In genomic region chr13:99053636-99054233, GRCh38 we compare ENCODE assay signal across 1 cellular context.
A peak's percentile ranks its signal among the peaks of the same experiment; 100 is the strongest.
TF ChIP-seq lines count a peak whose summit lies in the region.

No MANE protein-coding gene starts in this region.

TF ChIP-seq in K562, 482 proteins besides CTCF, POLR2A, EP300 and RAD21 (continued from another document and continues in another):
- TF ChIP-seq PRMT5 (CRISPR knock-in tag; IDR thresholded peaks at IDR 0.05) (no peak), ZNF3 (CRISPR knock-in tag; IDR thresholded peaks at IDR 0.05) (no peak), ZNF12 (CRISPR knock-in tag; IDR thresholded peaks at IDR 0.05) (no peak), KDM5B (IDR thresholded peaks at IDR 0.05; ENCODE audit: insufficient replicate concordance, low read depth, low read length) (no peak), HNRNPK (IDR thresholded peaks at IDR 0.05; ENCODE audit: low read depth, low read length, poor library complexity, severe bottlenecking) (no peak), HMG20B (CRISPR knock-in tag; IDR thresholded peaks at IDR 0.05) (no peak), NCOA1 (IDR thresholded peaks at IDR 0.05; ENCODE audit: low read depth) (peak; percentile 85), CLOCK (CRISPR knock-in tag; IDR thresholded peaks at IDR 0.05; ENCODE audit: borderline replicate concordance) (no peak), TBP (optimal IDR thresholded peaks at IDR 0.05; ENCODE audit: low read depth, low read length) (peak; percentile 16), HSF4 (CRISPR knock-in tag; IDR thresholded peaks at IDR 0.05; ENCODE audit: borderline replicate concordance) (no peak), BHLHE40 (IDR thresholded peaks at IDR 0.05; ENCODE audit: low read length) (peak; percentile 49; the same call in 1 of the 2 replicates), ZFP30 (CRISPR knock-in tag; IDR thresholded peaks at IDR 0.05; ENCODE audit: borderline replicate concordance) (no peak), ATF7 (IDR thresholded peaks at IDR 0.05) (peak; percentile 64; the same call in 1 of the 2 replicates), HES1 (IDR thresholded peaks at IDR 0.05; ENCODE audit: low read depth) (peak; percentile 90), E2F1 (CRISPR knock-in tag; IDR thresholded peaks at IDR 0.05) (no peak), CEBPZ (IDR thresholded peaks at IDR 0.05; ENCODE audit: borderline replicate concordance, low read depth, low read length) (no peak), NCOR1 (IDR thresholded peaks at IDR 0.05) (peak; percentile 96), CBX2 (IDR thresholded peaks at IDR 0.05; ENCODE audit: insufficient read depth, low read length, poor library complexity, severe bottlenecking) (no peak), ZBTB7A (IDR thresholded peaks at IDR 0.05; ENCODE audit: borderline replicate concordance, control insufficient read depth, low read depth, low read length) (peak; percentile 88), E2F3 (CRISPR knock-in tag; IDR thresholded peaks at IDR 0.05) (no peak), USF2 (CRISPR knock-in tag; IDR thresholded peaks at IDR 0.05) (no peak), SMAD4 (CRISPR knock-in tag; conservative IDR thresholded peaks at IDR 0.05) (peak; percentile 84), PHF20 (IDR thresholded peaks at IDR 0.05; ENCODE audit: partially characterized antibody) (no peak), NFE2L1 (tag; IDR thresholded peaks at IDR 0.05; ENCODE audit: borderline replicate concordance, low read depth) (no peak), ZNF79 (CRISPR knock-in tag; IDR thresholded peaks at IDR 0.05; ENCODE audit: low read depth) (no peak), CEBPG (CRISPR knock-in tag; IDR thresholded peaks at IDR 0.05) (peak; percentile 53; the same call in 1 of the 2 replicates), CEBPG (tag; conservative IDR thresholded peaks at IDR 0.05 in 1 of 2, IDR thresholded peaks at IDR 0.05 in 1 of 2) (no peak), U2AF2 (optimal IDR thresholded peaks at IDR 0.05; ENCODE audit: low read depth, low read length) (no peak), ZNF41 (CRISPR knock-in tag; conservative IDR thresholded peaks at IDR 0.05) (no peak), SOX6 (IDR thresholded peaks at IDR 0.05) (peak; percentile 95), NFXL1 (CRISPR knock-in tag; IDR thresholded peaks at IDR 0.05) (no peak), KDM2B (CRISPR knock-in tag; IDR thresholded peaks at IDR 0.05) (no peak), NUFIP1 (IDR thresholded peaks at IDR 0.05; ENCODE audit: partially characterized antibody) (no peak), CBFA2T2 (conservative IDR thresholded peaks at IDR 0.05) (peak; percentile 96), TBL1XR1 (IDR thresholded peaks at IDR 0.05; ENCODE audit: low read length in 2 of 2) (peak; percentile 56 to 96; a peak in 3 of 4 replicates), SIN3B (IDR thresholded peaks at IDR 0.05; ENCODE audit: low read depth) (no peak), CBFA2T3 (IDR thresholded peaks at IDR 0.05) (peak; percentile 98), NCOA4 (IDR thresholded peaks at IDR 0.05; ENCODE audit: partially characterized antibody) (no peak), MCM3 (IDR thresholded peaks at IDR 0.05) (no peak)
- TF ChIP-seq, protein P1, sequence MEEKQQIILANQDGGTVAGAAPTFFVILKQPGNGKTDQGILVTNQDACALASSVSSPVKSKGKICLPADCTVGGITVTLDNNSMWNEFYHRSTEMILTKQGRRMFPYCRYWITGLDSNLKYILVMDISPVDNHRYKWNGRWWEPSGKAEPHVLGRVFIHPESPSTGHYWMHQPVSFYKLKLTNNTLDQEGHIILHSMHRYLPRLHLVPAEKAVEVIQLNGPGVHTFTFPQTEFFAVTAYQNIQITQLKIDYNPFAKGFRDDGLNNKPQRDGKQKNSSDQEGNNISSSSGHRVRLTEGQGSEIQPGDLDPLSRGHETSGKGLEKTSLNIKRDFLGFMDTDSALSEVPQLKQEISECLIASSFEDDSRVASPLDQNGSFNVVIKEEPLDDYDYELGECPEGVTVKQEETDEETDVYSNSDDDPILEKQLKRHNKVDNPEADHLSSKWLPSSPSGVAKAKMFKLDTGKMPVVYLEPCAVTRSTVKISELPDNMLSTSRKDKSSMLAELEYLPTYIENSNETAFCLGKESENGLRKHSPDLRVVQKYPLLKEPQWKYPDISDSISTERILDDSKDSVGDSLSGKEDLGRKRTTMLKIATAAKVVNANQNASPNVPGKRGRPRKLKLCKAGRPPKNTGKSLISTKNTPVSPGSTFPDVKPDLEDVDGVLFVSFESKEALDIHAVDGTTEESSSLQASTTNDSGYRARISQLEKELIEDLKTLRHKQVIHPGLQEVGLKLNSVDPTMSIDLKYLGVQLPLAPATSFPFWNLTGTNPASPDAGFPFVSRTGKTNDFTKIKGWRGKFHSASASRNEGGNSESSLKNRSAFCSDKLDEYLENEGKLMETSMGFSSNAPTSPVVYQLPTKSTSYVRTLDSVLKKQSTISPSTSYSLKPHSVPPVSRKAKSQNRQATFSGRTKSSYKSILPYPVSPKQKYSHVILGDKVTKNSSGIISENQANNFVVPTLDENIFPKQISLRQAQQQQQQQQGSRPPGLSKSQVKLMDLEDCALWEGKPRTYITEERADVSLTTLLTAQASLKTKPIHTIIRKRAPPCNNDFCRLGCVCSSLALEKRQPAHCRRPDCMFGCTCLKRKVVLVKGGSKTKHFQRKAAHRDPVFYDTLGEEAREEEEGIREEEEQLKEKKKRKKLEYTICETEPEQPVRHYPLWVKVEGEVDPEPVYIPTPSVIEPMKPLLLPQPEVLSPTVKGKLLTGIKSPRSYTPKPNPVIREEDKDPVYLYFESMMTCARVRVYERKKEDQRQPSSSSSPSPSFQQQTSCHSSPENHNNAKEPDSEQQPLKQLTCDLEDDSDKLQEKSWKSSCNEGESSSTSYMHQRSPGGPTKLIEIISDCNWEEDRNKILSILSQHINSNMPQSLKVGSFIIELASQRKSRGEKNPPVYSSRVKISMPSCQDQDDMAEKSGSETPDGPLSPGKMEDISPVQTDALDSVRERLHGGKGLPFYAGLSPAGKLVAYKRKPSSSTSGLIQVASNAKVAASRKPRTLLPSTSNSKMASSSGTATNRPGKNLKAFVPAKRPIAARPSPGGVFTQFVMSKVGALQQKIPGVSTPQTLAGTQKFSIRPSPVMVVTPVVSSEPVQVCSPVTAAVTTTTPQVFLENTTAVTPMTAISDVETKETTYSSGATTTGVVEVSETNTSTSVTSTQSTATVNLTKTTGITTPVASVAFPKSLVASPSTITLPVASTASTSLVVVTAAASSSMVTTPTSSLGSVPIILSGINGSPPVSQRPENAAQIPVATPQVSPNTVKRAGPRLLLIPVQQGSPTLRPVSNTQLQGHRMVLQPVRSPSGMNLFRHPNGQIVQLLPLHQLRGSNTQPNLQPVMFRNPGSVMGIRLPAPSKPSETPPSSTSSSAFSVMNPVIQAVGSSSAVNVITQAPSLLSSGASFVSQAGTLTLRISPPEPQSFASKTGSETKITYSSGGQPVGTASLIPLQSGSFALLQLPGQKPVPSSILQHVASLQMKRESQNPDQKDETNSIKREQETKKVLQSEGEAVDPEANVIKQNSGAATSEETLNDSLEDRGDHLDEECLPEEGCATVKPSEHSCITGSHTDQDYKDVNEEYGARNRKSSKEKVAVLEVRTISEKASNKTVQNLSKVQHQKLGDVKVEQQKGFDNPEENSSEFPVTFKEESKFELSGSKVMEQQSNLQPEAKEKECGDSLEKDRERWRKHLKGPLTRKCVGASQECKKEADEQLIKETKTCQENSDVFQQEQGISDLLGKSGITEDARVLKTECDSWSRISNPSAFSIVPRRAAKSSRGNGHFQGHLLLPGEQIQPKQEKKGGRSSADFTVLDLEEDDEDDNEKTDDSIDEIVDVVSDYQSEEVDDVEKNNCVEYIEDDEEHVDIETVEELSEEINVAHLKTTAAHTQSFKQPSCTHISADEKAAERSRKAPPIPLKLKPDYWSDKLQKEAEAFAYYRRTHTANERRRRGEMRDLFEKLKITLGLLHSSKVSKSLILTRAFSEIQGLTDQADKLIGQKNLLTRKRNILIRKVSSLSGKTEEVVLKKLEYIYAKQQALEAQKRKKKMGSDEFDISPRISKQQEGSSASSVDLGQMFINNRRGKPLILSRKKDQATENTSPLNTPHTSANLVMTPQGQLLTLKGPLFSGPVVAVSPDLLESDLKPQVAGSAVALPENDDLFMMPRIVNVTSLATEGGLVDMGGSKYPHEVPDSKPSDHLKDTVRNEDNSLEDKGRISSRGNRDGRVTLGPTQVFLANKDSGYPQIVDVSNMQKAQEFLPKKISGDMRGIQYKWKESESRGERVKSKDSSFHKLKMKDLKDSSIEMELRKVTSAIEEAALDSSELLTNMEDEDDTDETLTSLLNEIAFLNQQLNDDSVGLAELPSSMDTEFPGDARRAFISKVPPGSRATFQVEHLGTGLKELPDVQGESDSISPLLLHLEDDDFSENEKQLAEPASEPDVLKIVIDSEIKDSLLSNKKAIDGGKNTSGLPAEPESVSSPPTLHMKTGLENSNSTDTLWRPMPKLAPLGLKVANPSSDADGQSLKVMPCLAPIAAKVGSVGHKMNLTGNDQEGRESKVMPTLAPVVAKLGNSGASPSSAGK (IDR thresholded peaks at IDR 0.05) = no peak
- TF ChIP-seq, protein P2, sequence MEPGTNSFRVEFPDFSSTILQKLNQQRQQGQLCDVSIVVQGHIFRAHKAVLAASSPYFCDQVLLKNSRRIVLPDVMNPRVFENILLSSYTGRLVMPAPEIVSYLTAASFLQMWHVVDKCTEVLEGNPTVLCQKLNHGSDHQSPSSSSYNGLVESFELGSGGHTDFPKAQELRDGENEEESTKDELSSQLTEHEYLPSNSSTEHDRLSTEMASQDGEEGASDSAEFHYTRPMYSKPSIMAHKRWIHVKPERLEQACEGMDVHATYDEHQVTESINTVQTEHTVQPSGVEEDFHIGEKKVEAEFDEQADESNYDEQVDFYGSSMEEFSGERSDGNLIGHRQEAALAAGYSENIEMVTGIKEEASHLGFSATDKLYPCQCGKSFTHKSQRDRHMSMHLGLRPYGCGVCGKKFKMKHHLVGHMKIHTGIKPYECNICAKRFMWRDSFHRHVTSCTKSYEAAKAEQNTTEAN (CRISPR knock-in tag; IDR thresholded peaks at IDR 0.05) = no peak
- TF ChIP-seq, protein P3, sequence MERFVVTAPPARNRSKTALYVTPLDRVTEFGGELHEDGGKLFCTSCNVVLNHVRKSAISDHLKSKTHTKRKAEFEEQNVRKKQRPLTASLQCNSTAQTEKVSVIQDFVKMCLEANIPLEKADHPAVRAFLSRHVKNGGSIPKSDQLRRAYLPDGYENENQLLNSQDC (CRISPR knock-in tag; IDR thresholded peaks at IDR 0.05) = no peak
